Comparison of ENCODE assay signal across 1 cellular context in genomic region chr1:173554089-173554488, GRCh38.
TF ChIP-seq lines count a peak whose summit lies in the region.

No MANE protein-coding gene starts in this region.

TF ChIP-seq in K562, 482 proteins besides CTCF, POLR2A, EP300 and RAD21 (continued from another document and continues in another):
- TF ChIP-seq SETDB1 (IDR thresholded peaks at IDR 0.05; ENCODE audit: low read length) (no peak), ZFP1 (CRISPR knock-in tag; IDR thresholded peaks at IDR 0.05) (no peak), TFAP4 (CRISPR knock-in tag; IDR thresholded peaks at IDR 0.05; ENCODE audit: borderline replicate concordance) (no peak), NRF1 (conservative IDR thresholded peaks at IDR 0.05 in 1 of 2, IDR thresholded peaks at IDR 0.05 in 1 of 2) (peak; percentile 49 to 57), RAD51 (IDR thresholded peaks at IDR 0.05; ENCODE audit: borderline replicate concordance, low read depth) (peak; percentile 60), SRF (CRISPR knock-in tag; IDR thresholded peaks at IDR 0.05) (peak in 1 of 2 experiments; percentile 30; a peak in 1 of 4 replicates), DPF2 (IDR thresholded peaks at IDR 0.05) (0 out of 2 replicates have a peak, but pooled peaks have one; percentile 37), THAP12 (CRISPR knock-in tag; IDR thresholded peaks at IDR 0.05) (no peak), NKRF (IDR thresholded peaks at IDR 0.05; ENCODE audit: borderline replicate concordance) (no peak), ZNF584 (CRISPR knock-in tag; IDR thresholded peaks at IDR 0.05; ENCODE audit: low read depth) (no peak), U2AF1 (optimal IDR thresholded peaks at IDR 0.05; ENCODE audit: low read depth, low read length) (no peak), NR2C1 (IDR thresholded peaks at IDR 0.05) (no peak), NR2C1 (tag; IDR thresholded peaks at IDR 0.05) (peak; percentile 19; the same call in 1 of the 2 replicates), MEF2A (IDR thresholded peaks at IDR 0.05; ENCODE audit: control insufficient read depth, low read depth, low read length) (no peak), HLTF (IDR thresholded peaks at IDR 0.05) (no peak), ZBTB49 (CRISPR knock-in tag; IDR thresholded peaks at IDR 0.05; ENCODE audit: borderline replicate concordance) (no peak), KDM4B (IDR thresholded peaks at IDR 0.05; ENCODE audit: borderline replicate concordance in 2 of 2, low read depth in 1 of 2) (no peak), PATZ1 (CRISPR knock-in tag; IDR thresholded peaks at IDR 0.05; ENCODE audit: borderline replicate concordance) (peak; percentile 51; the same call in 1 of the 2 replicates), ZNF121 (CRISPR knock-in tag; conservative IDR thresholded peaks at IDR 0.05) (no peak), FOXP4 (CRISPR knock-in tag; IDR thresholded peaks at IDR 0.05; ENCODE audit: borderline replicate concordance) (no peak), TEAD1 (CRISPR knock-in tag; IDR thresholded peaks at IDR 0.05) (0 out of 4 replicates have a peak, but pooled peaks of 1 of the 2 experiments have one; percentile 20), ZNF175 (CRISPR knock-in tag; IDR thresholded peaks at IDR 0.05; ENCODE audit: low read depth) (0 out of 2 replicates have a peak, but pooled peaks have one; percentile 34), SMAD4 (CRISPR knock-in tag; conservative IDR thresholded peaks at IDR 0.05) (0 out of 2 replicates have a peak, but pooled peaks have one; percentile 39), SPI1 (IDR thresholded peaks at IDR 0.05; ENCODE audit: borderline replicate concordance, low read depth, low read length) (peak; percentile 80), ZNF140 (CRISPR knock-in tag; IDR thresholded peaks at IDR 0.05) (no peak), TFE3 (CRISPR knock-in tag; IDR thresholded peaks at IDR 0.05) (no peak), EGR1 (conservative IDR thresholded peaks at IDR 0.05) (no peak), ZHX1 (conservative IDR thresholded peaks at IDR 0.05; ENCODE audit: low read length) (no peak), SMARCA4 (IDR thresholded peaks at IDR 0.05) (peak; percentile 16; the same call in 1 of the 2 replicates), PYGO2 (tag; IDR thresholded peaks at IDR 0.05) (no peak), MXD1 (CRISPR knock-in tag; IDR thresholded peaks at IDR 0.05; ENCODE audit: borderline replicate concordance, poor library complexity, severe bottlenecking) (no peak), FOXK1 (CRISPR knock-in tag; IDR thresholded peaks at IDR 0.05; ENCODE audit: borderline replicate concordance) (no peak), HEY1 (CRISPR knock-in tag; IDR thresholded peaks at IDR 0.05; ENCODE audit: borderline replicate concordance) (no peak), ASH1L (IDR thresholded peaks at IDR 0.05; ENCODE audit: borderline replicate concordance, low read depth, partially characterized antibody) (no peak), NR3C1 (CRISPR knock-in tag; IDR thresholded peaks at IDR 0.05) (no peak), HMBOX1 (IDR thresholded peaks at IDR 0.05) (0 out of 2 replicates have a peak, but pooled peaks have one; percentile 21), ATF4 (CRISPR knock-in tag; IDR thresholded peaks at IDR 0.05) (no peak), DIDO1 (tag; IDR thresholded peaks at IDR 0.05; ENCODE audit: low read depth) (0 out of 2 replicates have a peak, but pooled peaks have one; percentile 27), SLC30A9 (CRISPR knock-in tag; IDR thresholded peaks at IDR 0.05) (no peak), NCOA4 (IDR thresholded peaks at IDR 0.05; ENCODE audit: partially characterized antibody) (no peak)
